1 cellular context compared by ENCODE assay signal in the genomic region with DNA sequence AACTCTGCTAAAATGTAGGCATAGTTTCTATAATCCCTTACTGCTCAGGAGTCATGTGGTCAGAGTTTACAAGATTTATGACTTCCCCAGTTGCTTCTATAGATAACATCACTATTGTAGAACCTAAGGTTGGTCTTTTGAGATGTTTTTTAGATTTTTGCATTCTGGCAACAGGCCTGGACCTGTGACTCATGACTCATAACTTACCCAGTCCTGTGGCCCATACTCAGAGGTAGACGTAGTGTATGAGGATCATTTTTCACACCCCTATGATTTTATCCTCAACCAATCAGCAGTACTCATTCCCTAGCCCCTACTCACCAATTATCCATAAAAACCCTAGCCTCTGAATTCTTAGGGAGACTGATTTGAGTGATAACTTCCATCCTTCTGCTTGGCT.
TF ChIP-seq lines count a peak whose summit lies in the region.

No MANE protein-coding gene starts in this region.

TF ChIP-seq in HEK293, 187 proteins besides CTCF, POLR2A, EP300 and RAD21 (continued from another document):
- TF ChIP-seq, protein P1, sequence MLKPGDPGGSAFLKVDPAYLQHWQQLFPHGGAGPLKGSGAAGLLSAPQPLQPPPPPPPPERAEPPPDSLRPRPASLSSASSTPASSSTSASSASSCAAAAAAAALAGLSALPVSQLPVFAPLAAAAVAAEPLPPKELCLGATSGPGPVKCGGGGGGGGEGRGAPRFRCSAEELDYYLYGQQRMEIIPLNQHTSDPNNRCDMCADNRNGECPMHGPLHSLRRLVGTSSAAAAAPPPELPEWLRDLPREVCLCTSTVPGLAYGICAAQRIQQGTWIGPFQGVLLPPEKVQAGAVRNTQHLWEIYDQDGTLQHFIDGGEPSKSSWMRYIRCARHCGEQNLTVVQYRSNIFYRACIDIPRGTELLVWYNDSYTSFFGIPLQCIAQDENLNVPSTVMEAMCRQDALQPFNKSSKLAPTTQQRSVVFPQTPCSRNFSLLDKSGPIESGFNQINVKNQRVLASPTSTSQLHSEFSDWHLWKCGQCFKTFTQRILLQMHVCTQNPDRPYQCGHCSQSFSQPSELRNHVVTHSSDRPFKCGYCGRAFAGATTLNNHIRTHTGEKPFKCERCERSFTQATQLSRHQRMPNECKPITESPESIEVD (tag by site-specific recombination; IDR thresholded peaks at IDR 0.05), result peak; percentile 57
- TF ChIP-seq, protein P2, sequence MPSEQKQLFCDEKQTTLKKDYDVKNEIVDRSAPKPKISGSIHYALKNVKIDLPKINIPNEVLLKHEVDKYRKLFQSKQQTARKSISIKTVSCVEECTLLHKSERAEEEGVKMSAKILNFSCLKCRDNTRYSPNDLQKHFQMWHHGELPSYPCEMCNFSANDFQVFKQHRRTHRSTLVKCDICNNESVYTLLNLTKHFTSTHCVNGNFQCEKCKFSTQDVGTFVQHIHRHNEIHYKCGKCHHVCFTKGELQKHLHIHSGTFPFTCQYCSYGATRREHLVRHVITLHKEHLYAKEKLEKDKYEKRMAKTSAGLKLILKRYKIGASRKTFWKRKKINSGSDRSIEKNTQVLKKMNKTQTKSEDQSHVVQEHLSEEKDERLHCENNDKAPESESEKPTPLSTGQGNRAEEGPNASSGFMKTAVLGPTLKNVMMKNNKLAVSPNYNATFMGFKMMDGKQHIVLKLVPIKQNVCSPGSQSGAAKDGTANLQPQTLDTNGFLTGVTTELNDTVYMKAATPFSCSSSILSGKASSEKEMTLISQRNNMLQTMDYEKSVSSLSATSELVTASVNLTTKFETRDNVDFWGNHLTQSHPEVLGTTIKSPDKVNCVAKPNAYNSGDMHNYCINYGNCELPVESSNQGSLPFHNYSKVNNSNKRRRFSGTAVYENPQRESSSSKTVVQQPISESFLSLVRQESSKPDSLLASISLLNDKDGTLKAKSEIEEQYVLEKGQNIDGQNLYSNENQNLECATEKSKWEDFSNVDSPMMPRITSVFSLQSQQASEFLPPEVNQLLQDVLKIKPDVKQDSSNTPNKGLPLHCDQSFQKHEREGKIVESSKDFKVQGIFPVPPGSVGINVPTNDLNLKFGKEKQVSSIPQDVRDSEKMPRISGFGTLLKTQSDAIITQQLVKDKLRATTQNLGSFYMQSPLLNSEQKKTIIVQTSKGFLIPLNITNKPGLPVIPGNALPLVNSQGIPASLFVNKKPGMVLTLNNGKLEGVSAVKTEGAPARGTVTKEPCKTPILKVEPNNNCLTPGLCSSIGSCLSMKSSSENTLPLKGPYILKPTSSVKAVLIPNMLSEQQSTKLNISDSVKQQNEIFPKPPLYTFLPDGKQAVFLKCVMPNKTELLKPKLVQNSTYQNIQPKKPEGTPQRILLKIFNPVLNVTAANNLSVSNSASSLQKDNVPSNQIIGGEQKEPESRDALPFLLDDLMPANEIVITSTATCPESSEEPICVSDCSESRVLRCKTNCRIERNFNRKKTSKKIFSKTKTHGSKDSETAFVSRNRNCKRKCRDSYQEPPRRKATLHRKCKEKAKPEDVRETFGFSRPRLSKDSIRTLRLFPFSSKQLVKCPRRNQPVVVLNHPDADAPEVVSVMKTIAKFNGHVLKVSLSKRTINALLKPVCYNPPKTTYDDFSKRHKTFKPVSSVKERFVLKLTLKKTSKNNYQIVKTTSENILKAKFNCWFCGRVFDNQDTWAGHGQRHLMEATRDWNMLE (tag by site-specific recombination; conservative IDR thresholded peaks at IDR 0.05; ENCODE audit: low read depth), result 0 out of 2 replicates have a peak, but pooled peaks have one; percentile 33
